ENCODE assay signal across 8 cellular contexts in the genomic region with DNA sequence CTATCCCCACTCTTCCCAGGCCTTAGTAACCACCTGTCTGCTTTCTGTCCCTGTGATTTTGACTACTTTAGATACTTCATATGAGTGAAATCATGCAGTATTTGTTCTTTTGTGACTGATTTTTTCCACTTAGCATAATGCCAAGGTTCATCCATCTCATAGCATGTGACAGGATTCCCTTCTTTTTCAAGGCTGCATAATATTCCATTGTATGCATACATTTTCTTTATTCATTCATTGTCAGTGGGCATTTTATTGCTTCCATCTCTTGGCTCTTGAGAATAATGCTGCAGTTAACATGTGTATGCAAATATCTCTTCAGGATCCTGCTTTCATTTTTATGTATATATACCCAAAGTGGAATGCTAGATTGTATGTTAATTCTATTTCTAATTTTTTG.
"Had no signal": no experiment of that assay in that cellular context is flagged by ENCODE, and none has a peak within 500 bp of the region (broad histone marks: within the 10 kb centered on the region; RNA-seq: fewer than 3 reads in every experiment).

No MANE protein-coding gene starts in this region.

- H3K27ac ChIP-seq: HL-60 had no signal

- H3K4me2 ChIP-seq: GM23338 had no signal

- H2AFZ ChIP-seq: GM23338 had no signal

- ATAC-seq: GM23338, HepG2 had no signal

- H3K4me3 ChIP-seq: GM23338 had no signal

- DNase-seq: H7, HCEC 1CT, HFFc6, Kasumi-1, KG1 had no signal

- FAIRE-seq: HepG2 had no signal
